8 cellular contexts compared by ENCODE assay signal in genomic region chr1:151872776-151873175, GRCh38. TPM values are rescaled to one million over a fixed set of nuclear protein-coding genes. Genes with fewer than 3 reads are reported as not detected.
"Had no signal": no experiment of that assay in that cellular context is flagged by ENCODE, and none has a peak within 500 bp of the region (broad histone marks: within the 10 kb centered on the region; RNA-seq: fewer than 3 reads in every experiment).

No MANE protein-coding gene starts in this region.

RNA-seq across cellular contexts. Expression of gene THEM5, which starts 19.3 kb away (rescaled TPM):
- total RNA-seq: activated CD4-positive, alpha-beta memory T cell treated with anti-CD3 and anti-CD28 coated beads for 36 hours; aorta; esophagus muscularis mucosa; frontal cortex; left ventricle myocardium superior; mammary epithelial cell; skeletal muscle tissue; ureter had no signal
- polyA plus RNA-seq: aorta, mammary epithelial cell had no signal

RNA-seq across cellular contexts. Expression of gene C2CD4D, which starts 33.2 kb away (rescaled TPM):
- total RNA-seq: aorta, esophagus muscularis mucosa, left ventricle myocardium superior, skeletal muscle tissue had no signal
- polyA plus RNA-seq: aorta had no signal
